In genomic region chr17:7241783-7242716, GRCh38 we compare ENCODE assay signal across 8 cellular contexts. TPM values are rescaled to one million over a fixed set of nuclear protein-coding genes. Genes with fewer than 3 reads are reported as not detected.
DNase-seq lines count a peak whose midpoint lies in the region; ATAC-seq, FAIRE-seq and TF ChIP-seq lines count a peak whose summit lies in the region.

TSS of gene GABARAP (minus strand) at chr17:7242449. CDS start at chr17:7242330, 119 bp downstream.

- TF ChIP-seq CTCF in A549 (IDR thresholded peaks at IDR 0.05) (no peak), H1 (IDR thresholded peaks at IDR 0.05; ENCODE audit: control extremely low read depth in 1 of 3, insufficient read depth in 1 of 3, low read depth in 1 of 3, low read length in 3 of 3) (no peak)

- CTCF ChIA-PET in A549 (lab: Yijun Ruan, JAX), result interaction anchor here (0.6 to 17.3 kb wide), 12 partner anchors 9 to 196 kb away, joined by 3 to 169 read pairs (median 4); partner anchors contain the start of genes ACADVL, CTDNEP1, DLG4 and ELP5
- CTCF ChIA-PET in H1 (lab: Charles Lee; ENCODE audit: partially characterized antibody), result interaction anchor here (0.8 to 4.1 kb wide), 13 partner anchors 9 to 215 kb away, joined by 3 to 27 read pairs (median 4); partner anchors contain the start of genes ACADVL and SLC2A4

- H3K4me2 ChIP-seq in A549 (peak within 1 kb of the TSS; percentile 97), H1 (ENCODE audit: insufficient read depth in 1 of 2, low read depth in 2 of 2, low read length in 2 of 2) (peak within 1 kb of the TSS; percentile 92 to 93)

- no peaks in the 10 kb centered on the region for H3K27me3 Mint-ChIP-seq in memory B cell

- peak within 1 kb of the TSS; percentile 84 for H4K5ac ChIP-seq in H1 (ENCODE audit: insufficient read length, low read depth, low read length)

- H3K27ac Mint-ChIP-seq in memory B cell, result peak within 1 kb of the TSS; percentile 100

- ATAC-seq in A549 (peak; percentile 9 to 39; a peak in 5 of 6 replicates), GM18867 (IDR thresholded peaks at IDR 0.05; ENCODE audit: unreplicated experiment) (peak; percentile 32), HG03565 (IDR thresholded peaks at IDR 0.05; ENCODE audit: unreplicated experiment) (peak; percentile 20), memory B cell (ENCODE audit: low read depth) (peak; percentile 25)

- peak within 1 kb of the TSS; percentile 100 for H3K4me3 Mint-ChIP-seq in memory B cell

- H2BK15ac ChIP-seq in H1 (ENCODE audit: low read length), result 0 out of 2 replicates have a peak within 1 kb of the TSS, but pooled peaks have one; percentile 5

- peaks cover 25% of the 10 kb centered on the region for H3K36me3 Mint-ChIP-seq in memory B cell

- peaks cover 31% of the 10 kb centered on the region for H3K4me1 Mint-ChIP-seq in memory B cell

- peaks cover 9 to 42% (median 24%) of the 10 kb centered on the region in 4 experiments; a peak in 6 of 8 replicates for H3K36me3 ChIP-seq in H1 (ENCODE audit: control insufficient read depth in 2 of 4, insufficient read depth in 4 of 4, low read length in 3 of 4)

- H3K9me3 Mint-ChIP-seq in memory B cell, result no peaks in the 10 kb centered on the region

- peak within 1 kb of the TSS; percentile 98 for H3K18ac ChIP-seq in H1 (ENCODE audit: extremely low read depth, low read length)

- peak within 1 kb of the TSS; percentile 63 for H3K4ac ChIP-seq in H1 (replicated peaks; ENCODE audit: insufficient read length, low read depth, low read length)

- H2BK12ac ChIP-seq in H1 (ENCODE audit: low read depth, low read length), result peak within 1 kb of the TSS; percentile 64; the same call in 1 of the 2 replicates

- TF ChIP-seq EP300 in A549 (IDR thresholded peaks at IDR 0.05) (no peak), H1 (IDR thresholded peaks at IDR 0.05; ENCODE audit: borderline replicate concordance in 1 of 2, low read depth in 2 of 2, low read length in 2 of 2) (no peak)

- H2BK120ac ChIP-seq in H1 (replicated peaks; ENCODE audit: low read depth, low read length), result peak within 1 kb of the TSS; percentile 34

- H3K27ac ChIP-seq in A549 (peak within 1 kb of the TSS; percentile 96 to 99), H1 (ENCODE audit: low read depth, low read length) (peak within 1 kb of the TSS; percentile 94)

- peaks cover 0 to 36% of the 10 kb centered on the region in 2 experiments; a peak in 2 of 4 replicates for H3K79me2 ChIP-seq in H1 (ENCODE audit: control insufficient read depth in 1 of 2, insufficient read depth in 2 of 2, low read length in 2 of 2)

- H3K9ac ChIP-seq in H1 (replicated peaks in 1 of 4; ENCODE audit: extremely low read depth in 1 of 4, low read depth in 3 of 4, low read length in 3 of 4), result peak within 1 kb of the TSS; percentile 83 to 98 (median 94)

- no peak within 1 kb of the TSS for H2BK20ac ChIP-seq in H1 (ENCODE audit: low read length)

- H2AK5ac ChIP-seq in H1 (ENCODE audit: low read depth, low read length), result peak within 1 kb of the TSS; percentile 45; the same call in 1 of the 2 replicates

- TF ChIP-seq RAD21 in A549 (conservative IDR thresholded peaks at IDR 0.05 in 1 of 2, IDR thresholded peaks at IDR 0.05 in 1 of 2), result no peak
- TF ChIP-seq RAD21 in H1 (IDR thresholded peaks at IDR 0.05 in 1 of 2, conservative IDR thresholded peaks at IDR 0.05 in 1 of 2; ENCODE audit: low read depth in 2 of 2, low read length in 2 of 2), result no peak

- DNase-seq in A549 (ENCODE audit: low read depth in 1 of 2, low spot score in 1 of 2) (peak; percentile 77 to 95), H1 (ENCODE audit: low read depth in 1 of 2, low spot score in 2 of 2) (peak in 1 of 2 experiments; percentile 97), memory B cell (ENCODE audit: low spot score in 2 of 2) (peak; percentile 96 to 97)
- DNase-seq in NK-92 treated with Interleukin-12 subunit alpha and Interleukin-12 subunit beta, amount 100 ng/mL, for 24 hours (lab: John Stamatoyannopoulos, UW), result peak; percentile 74
- peak; percentile 87 to 91 for DNase-seq in activated CD8-positive, alpha-beta memory T cell treated with anti-CD3 and anti-CD28 coated beads for 4 hours (ENCODE audit: low read depth in 2 of 2)
- DNase-seq in stimulated activated CD8-positive, alpha-beta memory T cell treated with anti-CD3 and anti-CD28 coated beads, Interleukin-12 subunit alpha, Interleukin-12 subunit beta, amount 100 ng/mL, for 1 hour (ENCODE audit: low read depth), result peak; percentile 91

- H3K4me1 ChIP-seq in A549, result peaks cover 27% of the 10 kb centered on the region
- H3K4me1 ChIP-seq in H1 (replicated peaks in 1 of 4; ENCODE audit: control insufficient read depth in 3 of 4, insufficient read depth in 4 of 4, low read length in 3 of 4), result peaks cover 8 to 18% (median 10%) of the 10 kb centered on the region in 4 experiments

- POLR2A ChIA-PET in A549 (lab: Yijun Ruan, JAX) (interaction anchor here (1.0 to 2.9 kb wide), 7 partner anchors 8 to 206 kb away, joined by 3 to 15 read pairs (median 4); partner anchors contain the start of genes ACADVL, CTDNEP1, DLG4 and DVL2), H1 (lab: Charles Lee; ENCODE audit: partially characterized antibody) (interaction anchor here (0.8 to 19.7 kb wide), 22 partner anchors 6 to 347 kb away, joined by 3 to 386 read pairs (median 6); partner anchors contain the start of genes ACADVL, CD68, CLDN7 and CTDNEP1)

- peak within 1 kb of the TSS; percentile 92 for H2AFZ ChIP-seq in H1 (ENCODE audit: low read length)

- H3K4me3 ChIP-seq in A549, result peak within 1 kb of the TSS; percentile 86
- H3K4me3 ChIP-seq in H1 (ENCODE audit: extremely low read depth in 1 of 4, insufficient read depth in 2 of 4, low read depth in 3 of 4, low read length in 4 of 4), result peak within 1 kb of the TSS; percentile 73 to 90 (median 84)

- no peaks in the 10 kb centered on the region for H3K27me3 ChIP-seq in H1 (replicated peaks in 1 of 4; ENCODE audit: control insufficient read depth in 3 of 4, extremely low read depth in 1 of 4, insufficient read depth in 3 of 4, low read length in 3 of 4)

- no peak within 1 kb of the TSS for H3K14ac ChIP-seq in H1 (ENCODE audit: insufficient read length)

- peak within 1 kb of the TSS; percentile 71 for H4K91ac ChIP-seq in H1 (replicated peaks; ENCODE audit: insufficient read length, low read length)

- peaks cover 8% of the 10 kb centered on the region for H3K79me1 ChIP-seq in H1 (ENCODE audit: low read depth, low read length)

- H3K9me3 ChIP-seq in A549 (no peaks in the 10 kb centered on the region), H1 (ENCODE audit: insufficient read depth in 2 of 2, low read depth in 1 of 2, low read length in 1 of 2) (no peaks in the 10 kb centered on the region)

- H3K23me2 ChIP-seq in H1 (ENCODE audit: low read depth, low read length), result peaks cover 18% of the 10 kb centered on the region

- H3K23ac ChIP-seq in H1 (ENCODE audit: insufficient read length), result no peak within 1 kb of the TSS

- TF ChIP-seq POLR2A in A549 (IDR thresholded peaks at IDR 0.05; ENCODE audit: low read length), result no peak
- TF ChIP-seq POLR2A in H1 (IDR thresholded peaks at IDR 0.05; ENCODE audit: control extremely low read depth in 1 of 2, low read depth in 2 of 2, low read length in 2 of 2), result peak in 1 of 2 experiments; percentile 70; a peak in 1 of 3 replicates

- H3K56ac ChIP-seq in H1 (replicated peaks; ENCODE audit: insufficient read length, low read depth, low read length), result peak within 1 kb of the TSS; percentile 63

- H4K20me1 ChIP-seq in H1 (replicated peaks in 1 of 2; ENCODE audit: control insufficient read depth in 1 of 2, insufficient read depth in 2 of 2, low read length in 2 of 2), result peaks cover 2 to 4% of the 10 kb centered on the region in 2 experiments

- H4K8ac ChIP-seq in H1 (ENCODE audit: extremely low read depth, insufficient read depth, low read length), result peak within 1 kb of the TSS; percentile 88

- FAIRE-seq in A549 (lab: Jason Lieb, UNC), result peak; percentile 7
- FAIRE-seq in H1 (lab: Jason Lieb, UNC), result peak; percentile 65

- WGBS in A549 (ENCODE audit: missing lambda C conversion rate), result 1% methylated on average over 50 of the region's 62 CpGs
- 1% methylated on average over 24 of the region's 62 CpGs; no CpG with 5 or more reads in 1 of the 2 experiments for WGBS in H1 (ENCODE audit: extremely low coverage in 1 of 2, insufficient coverage in 1 of 2, insufficient read length in 1 of 2, insufficient replicate concordance in 2 of 2, low coverage in 1 of 2, low lambda C conversion rate in 2 of 2, missing lambda C conversion rate in 1 of 2), 2 experiments

- peak within 1 kb of the TSS; percentile 99 for H2BK5ac ChIP-seq in H1 (ENCODE audit: low read depth, low read length)

TF ChIP-seq in A549, 52 proteins besides CTCF, POLR2A, EP300 and RAD21 (continues in another document):
- TF ChIP-seq NR3C1 (IDR thresholded peaks at IDR 0.05) (no peak), MAZ (IDR thresholded peaks at IDR 0.05; ENCODE audit: borderline replicate concordance, low read depth, low read length) (peak; percentile 60; the same call in 1 of the 2 replicates), CHD2 (IDR thresholded peaks at IDR 0.05; ENCODE audit: low read length, partially characterized antibody) (peak; percentile 46), HOXB13 (CRISPR knock-in tag; IDR thresholded peaks at IDR 0.05; ENCODE audit: low read depth) (no peak), SREBF2 (IDR thresholded peaks at IDR 0.05) (no peak)

TF ChIP-seq in H1, 55 proteins besides CTCF, POLR2A, EP300 and RAD21 (continues in another document):
- TF ChIP-seq RXRA (IDR thresholded peaks at IDR 0.05; ENCODE audit: insufficient read depth, low read depth, low read length) (no peak), MAFK (IDR thresholded peaks at IDR 0.05; ENCODE audit: low read depth, low read length) (no peak), BCL11A (IDR thresholded peaks at IDR 0.05; ENCODE audit: low read depth in 2 of 2, low read length in 2 of 2) (no peak), GTF2F1 (IDR thresholded peaks at IDR 0.05; ENCODE audit: borderline replicate concordance, low read depth, low read length) (no peak), BRCA1 (IDR thresholded peaks at IDR 0.05; ENCODE audit: low read depth, low read length) (no peak), CHD2 (IDR thresholded peaks at IDR 0.05; ENCODE audit: low read length) (peak; percentile 79)

RNA-seq across cellular contexts. Expression of gene GABARAP, which starts in this region (rescaled TPM):
- polyA plus RNA-seq in A549 (2011; rRNA removed) (399 and 502 TPM in 2 replicates), A549 (2017; fragmentation: RNase III; extraction: RNeasy Plus Mini Kit Qiagen cat#74134 plus additional on column Dnase treatment) (431 to 510 TPM (median 504 TPM) in 3 replicates), H1 (2011; rRNA removed) (351 and 581 TPM in 2 replicates)
- polyA plus RNA-seq in A549 (2012; cell fraction: cytosol; rRNA removed), result 329 and 360 TPM in 2 replicates
- polyA plus RNA-seq in A549 (2012; cell fraction: nucleus; rRNA removed), result 93.2 and 184 TPM in 2 replicates
- 305 and 331 TPM in 2 replicates for polyA minus RNA-seq in A549 (2011; rRNA and poly(A)+ RNA removed)
- total RNA-seq in H1 (2021; fragmentation: NEBNext Ultra II Directional; extraction: Animal tissue kit (Norgen Biotek cat#: 25700)), result 252 and 265 TPM in 2 replicates
- 311 TPM for polyA plus RNA-seq in H1 (2011; cell fraction: cytosol; rRNA removed)
- polyA plus RNA-seq in H1 (2011; cell fraction: nucleus; rRNA removed), result 154 TPM
- polyA plus RNA-seq in H1 (2012, experiment 1 of 2), result 343 to 418 TPM (median 350 TPM) in 4 replicates
- polyA plus RNA-seq in H1 (2012, experiment 2 of 2), result 370 TPM
- 374 TPM for polyA plus RNA-seq in H1 (2013, experiment 1 of 2)
- 396 TPM for polyA plus RNA-seq in H1 (2013, experiment 2 of 2)
- 207 and 212 TPM in 2 replicates for polyA minus RNA-seq in H1 (2011; rRNA and poly(A)+ RNA removed)
- 78.2 TPM for polyA minus RNA-seq in H1 (2011; cell fraction: cytosol; rRNA and poly(A)+ RNA removed)
- polyA minus RNA-seq in H1 (2011; cell fraction: nucleus; rRNA and poly(A)+ RNA removed), result 77.3 TPM

Comparison
In these comparisons a context has a peak if more than half of its experiments do, and no peak if none do; other contexts are left out.
1. Of the 18 proteins assayed by ChIP-seq in both H1 and A549: peak only in H1: none; only in A549: E2F6 and USF2; in both: CHD2, MAX and PHF8; in neither: 12; mixed calls (peak in some experiments, not most) for 1.